ENCODE assay signal across 10 cellular contexts in the genomic region with DNA sequence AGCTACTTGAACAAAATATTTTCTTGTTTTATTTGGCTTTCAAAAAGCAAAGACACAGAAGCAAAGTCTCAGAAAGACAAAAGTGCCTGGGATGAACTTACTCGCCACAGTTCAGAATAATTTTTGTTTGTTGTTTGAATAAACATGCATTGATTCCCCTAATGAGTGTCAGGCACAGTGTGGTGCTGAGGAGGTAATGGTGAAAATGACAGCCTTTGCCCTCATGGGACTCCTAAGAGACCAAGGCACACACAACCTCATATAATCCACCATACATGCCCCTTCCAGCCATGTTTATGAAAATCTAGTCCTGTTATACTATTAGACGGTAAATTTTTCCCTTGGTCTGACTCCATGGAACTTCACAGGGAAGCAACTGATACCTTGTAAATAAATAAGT. TPM values are rescaled to one million over a fixed set of nuclear protein-coding genes. Genes with fewer than 3 reads are reported as not detected.
A peak's percentile ranks its signal among the peaks of the same experiment; 100 is the strongest.
DNase-seq lines count a peak whose midpoint lies in the region; ATAC-seq and TF ChIP-seq lines count a peak whose summit lies in the region.
"Had no signal": no experiment of that assay in that cellular context is flagged by ENCODE, and none has a peak within 500 bp of the region (broad histone marks: within the 10 kb centered on the region; RNA-seq: fewer than 3 reads in every experiment).

No MANE protein-coding gene starts in this region.

- H3K27me3 Mint-ChIP-seq in activated CD4-positive, alpha-beta T cell treated with anti-CD3 and anti-CD28 coated beads, Interleukin-2, amount 10 ng/mL, durations not matched to agents 24 days and 14 days = peaks cover 36% of the 10 kb centered on the region
- H3K27me3 Mint-ChIP-seq in activated T-helper 2 cell treated with anti-CD3 and anti-CD28 coated beads, Interferon-gamma antibody, Interleukin-2, Interleukin-4, amounts not matched to agents 10 μg/mL and 5 μg/mL and 100 μg/mL, durations not matched to agents 14 hours and 24 hours and 36 hours (ENCODE audit: low read depth) = peaks cover 27% of the 10 kb centered on the region
- H3K27me3 Mint-ChIP-seq in activated T-cell treated with anti-CD3 and anti-CD28 coated beads, Interleukin-2, amount 50 U/mL, for 72 hours (ENCODE audit: low read depth) = peaks cover 45% of the 10 kb centered on the region

- H3K27me3 ChIP-seq in kidney epithelial cell (ENCODE audit: control insufficient read depth, insufficient read depth, low read length) = no peaks in the 10 kb centered on the region
- no peaks in the 10 kb centered on the region for H3K27me3 ChIP-seq in tibial artery

- no peaks in the 10 kb centered on the region for H3K9me3 ChIP-seq in tibial artery

- no peak for DNase-seq in activated CD4-positive, alpha-beta T cell treated with anti-CD3 and anti-CD28 coated beads, Interleukin-2, amount 10 ng/mL, durations not matched to agents 24 days and 14 days
- no peak for DNase-seq in activated CD4-positive, alpha-beta T cell treated with anti-CD3 and anti-CD28 coated beads, Interleukin-2, amount 50 U/mL, for 1 hour
- DNase-seq in activated T-helper 2 cell treated with anti-CD3 and anti-CD28 coated beads, Interferon-gamma antibody, Interleukin-2, Interleukin-4, amounts not matched to agents 10 μg/mL and 5 μg/mL and 100 μg/mL, durations not matched to agents 14 hours and 24 hours and 36 hours (ENCODE audit: low spot score) = no peak
- DNase-seq in kidney epithelial cell (ENCODE audit: low read depth) = no peak
- DNase-seq in tibial artery = no peak
- no peak for DNase-seq in activated T-cell treated with anti-CD3 and anti-CD28 coated beads, Interleukin-2, amount 50 U/mL, for 72 hours
- DNase-seq: effector CD4-positive, alpha-beta T cell; nucleus accumbens had no signal

- H3K4me1 Mint-ChIP-seq in activated CD4-positive, alpha-beta T cell treated with anti-CD3 and anti-CD28 coated beads, Interleukin-2, amount 10 ng/mL, durations not matched to agents 24 days and 14 days = peaks cover 14% of the 10 kb centered on the region
- H3K4me1 Mint-ChIP-seq in activated T-helper 2 cell treated with anti-CD3 and anti-CD28 coated beads, Interferon-gamma antibody, Interleukin-2, Interleukin-4, amounts not matched to agents 10 μg/mL and 5 μg/mL and 100 μg/mL, durations not matched to agents 14 hours and 24 hours and 36 hours (ENCODE audit: low read depth) = peaks cover 36% of the 10 kb centered on the region
- peaks cover 22% of the 10 kb centered on the region for H3K4me1 Mint-ChIP-seq in activated T-cell treated with anti-CD3 and anti-CD28 coated beads, Interleukin-2, amount 50 U/mL, for 72 hours (ENCODE audit: low read depth)

- H3K36me3 Mint-ChIP-seq in activated CD4-positive, alpha-beta T cell treated with anti-CD3 and anti-CD28 coated beads, Interleukin-2, amount 10 ng/mL, durations not matched to agents 24 days and 14 days (ENCODE audit: low read depth) = no peaks in the 10 kb centered on the region
- H3K36me3 Mint-ChIP-seq in activated T-helper 2 cell treated with anti-CD3 and anti-CD28 coated beads, Interferon-gamma antibody, Interleukin-2, Interleukin-4, amounts not matched to agents 10 μg/mL and 5 μg/mL and 100 μg/mL, durations not matched to agents 14 hours and 24 hours and 36 hours (ENCODE audit: low read depth) = peaks cover 5% of the 10 kb centered on the region
- peaks cover 0 to 1% of the 10 kb centered on the region in 2 donors for H3K36me3 Mint-ChIP-seq in activated T-cell treated with anti-CD3 and anti-CD28 coated beads, Interleukin-2, amount 50 U/mL, for 72 hours (ENCODE audit: insufficient read depth in 2 of 2)

- ATAC-seq in GM18505 (IDR thresholded peaks at IDR 0.05; ENCODE audit: unreplicated experiment) (no peak), GM18868 (IDR thresholded peaks at IDR 0.05; ENCODE audit: unreplicated experiment) (no peak)
- ATAC-seq in activated T-cell treated with anti-CD3 and anti-CD28 coated beads, Interleukin-2, amount 50 U/mL, for 72 hours (replicated peaks in 1 of 2) = no peak

- peaks cover 0 to 58% (median 24%) of the 10 kb centered on the region in 4 donors for H3K4me1 ChIP-seq in tibial artery

- intact Hi-C loops in activated CD4-positive, alpha-beta T cell treated with anti-CD3 and anti-CD28 coated beads, Interleukin-2, amount 10 ng/mL, durations not matched to agents 24 days and 14 days (cut with micrococcal nuclease) = no loop called here
- intact Hi-C loops in activated T-helper 2 cell treated with anti-CD3 and anti-CD28 coated beads, Interferon-gamma antibody, Interleukin-2, Interleukin-4, amounts not matched to agents 10 μg/mL and 5 μg/mL and 100 μg/mL, durations not matched to agents 14 hours and 24 hours and 36 hours (cut with micrococcal nuclease) = no loop called here
- intact Hi-C loops in tibial artery (cut with DNase I; ENCODE audit: low total_unique reads) = loop anchor here (2.0 to 10.0 kb wide), 2 partner anchors 44 to 358 kb away; a partner anchor contains a TSS

- H3K4me3 Mint-ChIP-seq in activated CD4-positive, alpha-beta T cell treated with anti-CD3 and anti-CD28 coated beads, Interleukin-2, amount 10 ng/mL, durations not matched to agents 24 days and 14 days = peak overlapping the region; percentile 15
- H3K4me3 Mint-ChIP-seq in activated T-helper 2 cell treated with anti-CD3 and anti-CD28 coated beads, Interferon-gamma antibody, Interleukin-2, Interleukin-4, amounts not matched to agents 10 μg/mL and 5 μg/mL and 100 μg/mL, durations not matched to agents 14 hours and 24 hours and 36 hours (ENCODE audit: low read depth) = peak overlapping the region; percentile 31
- H3K4me3 Mint-ChIP-seq in activated T-cell treated with anti-CD3 and anti-CD28 coated beads, Interleukin-2, amount 50 U/mL, for 72 hours = peak overlapping the region in 1 of 2 donors; percentile 32

- no peaks in the 10 kb centered on the region for H3K36me3 ChIP-seq in kidney epithelial cell (ENCODE audit: control insufficient read depth, insufficient read depth, low read length)
- no peaks in the 10 kb centered on the region for H3K36me3 ChIP-seq in tibial artery

- TF ChIP-seq CTCF in kidney epithelial cell (IDR thresholded peaks at IDR 0.05; ENCODE audit: insufficient read depth, low read length, poor library complexity, severe bottlenecking) = no peak
- no peak for TF ChIP-seq CTCF in tibial artery (IDR thresholded peaks at IDR 0.05)

- peak overlapping the region; percentile 85 for H3K4me3 ChIP-seq in kidney epithelial cell (ENCODE audit: low read depth, low read length)
- peak overlapping the region; percentile 70 to 81 for H3K4me3 ChIP-seq in tibial artery

- no peak for TF ChIP-seq POLR2A in GM18505 (IDR thresholded peaks at IDR 0.05; ENCODE audit: borderline replicate concordance, extremely low read depth, insufficient read depth, insufficient read length)

- H3K9me3 Mint-ChIP-seq in activated CD4-positive, alpha-beta T cell treated with anti-CD3 and anti-CD28 coated beads, Interleukin-2, amount 10 ng/mL, durations not matched to agents 24 days and 14 days = no peaks in the 10 kb centered on the region
- no peaks in the 10 kb centered on the region for H3K9me3 Mint-ChIP-seq in activated T-helper 2 cell treated with anti-CD3 and anti-CD28 coated beads, Interferon-gamma antibody, Interleukin-2, Interleukin-4, amounts not matched to agents 10 μg/mL and 5 μg/mL and 100 μg/mL, durations not matched to agents 14 hours and 24 hours and 36 hours
- no peaks in the 10 kb centered on the region for H3K9me3 Mint-ChIP-seq in activated T-cell treated with anti-CD3 and anti-CD28 coated beads, Interleukin-2, amount 50 U/mL, for 72 hours

- H3K27ac ChIP-seq in tibial artery = peak overlapping the region; percentile 88 to 94

- no peak overlapping the region for H3K27ac Mint-ChIP-seq in activated CD4-positive, alpha-beta T cell treated with anti-CD3 and anti-CD28 coated beads, Interleukin-2, amount 10 ng/mL, durations not matched to agents 24 days and 14 days
- H3K27ac Mint-ChIP-seq in activated T-helper 2 cell treated with anti-CD3 and anti-CD28 coated beads, Interferon-gamma antibody, Interleukin-2, Interleukin-4, amounts not matched to agents 10 μg/mL and 5 μg/mL and 100 μg/mL, durations not matched to agents 14 hours and 24 hours and 36 hours = no peak overlapping the region
- H3K27ac Mint-ChIP-seq in activated T-cell treated with anti-CD3 and anti-CD28 coated beads, Interleukin-2, amount 50 U/mL, for 72 hours = no peak overlapping the region

RNA-seq across cellular contexts. Expression of a gene that starts 2.5 kb away (rescaled TPM):
- 8.5 and 8.6 TPM in 2 replicates for total RNA-seq in activated CD4-positive, alpha-beta T cell treated with anti-CD3 and anti-CD28 coated beads, Interleukin-2, amount 10 ng/mL, durations not matched to agents 24 days and 14 days
- 17.2 and 18.3 TPM in 2 replicates for total RNA-seq in activated T-helper 2 cell treated with anti-CD3 and anti-CD28 coated beads, Interferon-gamma antibody, Interleukin-2, Interleukin-4, amounts not matched to agents 10 μg/mL and 5 μg/mL and 100 μg/mL, durations not matched to agents 14 hours and 24 hours and 36 hours
- 27.2 and 27.9 TPM in 2 replicates for total RNA-seq in kidney epithelial cell
- total RNA-seq in activated T-cell treated with anti-CD3 and anti-CD28 coated beads, Interleukin-2, amount 50 U/mL, for 72 hours = 1 to 10 TPM; 3.3 to 5.8 TPM
